In the genomic region with DNA sequence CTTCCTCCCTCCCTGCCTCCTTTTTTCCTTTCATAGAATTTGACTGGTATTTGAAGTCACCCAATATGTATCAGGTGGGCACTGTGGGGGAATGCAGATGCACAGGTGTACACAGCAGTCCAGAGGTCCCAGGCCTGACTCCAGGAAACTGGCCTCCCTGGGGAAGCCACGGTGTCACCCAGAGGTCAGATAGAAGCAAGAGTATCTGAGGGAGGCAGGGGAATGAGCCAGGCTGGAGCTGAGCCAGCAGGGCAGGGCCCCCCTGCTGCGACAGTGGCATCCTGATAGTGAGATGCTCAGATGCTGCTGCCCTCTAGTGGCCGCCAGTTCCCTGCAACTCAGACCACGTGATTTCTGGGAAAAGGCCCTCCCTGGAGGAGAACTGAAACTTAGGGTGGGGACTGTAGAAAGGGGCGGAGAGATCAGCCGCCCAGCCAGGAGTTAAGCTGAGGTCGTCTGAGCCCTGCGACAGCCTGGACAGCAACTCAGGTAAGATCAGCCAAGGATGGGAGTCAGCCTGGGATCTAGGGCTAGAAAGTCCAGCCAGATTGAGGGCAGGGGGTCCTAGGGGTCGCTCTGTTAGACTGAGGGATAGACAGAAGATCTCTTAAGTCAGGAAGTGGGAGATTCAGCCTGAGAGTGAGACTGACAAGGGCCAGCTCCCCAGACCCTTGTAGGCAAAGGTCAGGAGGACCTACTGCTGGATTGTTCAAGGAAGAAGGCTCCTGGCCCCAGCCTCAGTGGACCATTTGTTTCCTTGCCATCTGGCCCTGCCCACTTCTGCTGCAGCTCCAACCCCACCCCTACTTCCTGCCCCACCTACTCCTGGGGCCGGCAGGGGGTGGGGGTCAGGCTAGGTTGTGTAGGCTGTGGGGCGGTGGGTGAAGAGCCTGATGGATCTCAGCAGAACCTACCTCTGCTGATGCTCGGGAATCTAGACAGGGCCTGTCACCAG, we compare ENCODE assay signal across 1 cellular context.
TF ChIP-seq lines count a peak whose summit lies in the region.

A gene with protein sequence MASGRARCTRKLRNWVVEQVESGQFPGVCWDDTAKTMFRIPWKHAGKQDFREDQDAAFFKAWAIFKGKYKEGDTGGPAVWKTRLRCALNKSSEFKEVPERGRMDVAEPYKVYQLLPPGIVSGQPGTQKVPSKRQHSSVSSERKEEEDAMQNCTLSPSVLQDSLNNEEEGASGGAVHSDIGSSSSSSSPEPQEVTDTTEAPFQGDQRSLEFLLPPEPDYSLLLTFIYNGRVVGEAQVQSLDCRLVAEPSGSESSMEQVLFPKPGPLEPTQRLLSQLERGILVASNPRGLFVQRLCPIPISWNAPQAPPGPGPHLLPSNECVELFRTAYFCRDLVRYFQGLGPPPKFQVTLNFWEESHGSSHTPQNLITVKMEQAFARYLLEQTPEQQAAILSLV (plus strand): TSS at position 416 of the 955 bp plus-strand sequence. CDS start 880 bp downstream, outside the sequence.

TF ChIP-seq in K562, 482 proteins besides CTCF, POLR2A, EP300 and RAD21 (continued from another document and continues in another):
- TF ChIP-seq ARID4B (CRISPR knock-in tag; IDR thresholded peaks at IDR 0.05) (0 out of 2 replicates have a peak, but pooled peaks have one; percentile 40), BHLHE40 (IDR thresholded peaks at IDR 0.05; ENCODE audit: low read length) (peak; percentile 79), CAMTA2 (CRISPR knock-in tag; conservative IDR thresholded peaks at IDR 0.05) (no peak), FOXA1 (IDR thresholded peaks at IDR 0.05; ENCODE audit: borderline replicate concordance) (no peak), OTX1 (CRISPR knock-in tag; IDR thresholded peaks at IDR 0.05) (0 out of 2 replicates have a peak, but pooled peaks have one; percentile 3), IFI16 (CRISPR knock-in tag; IDR thresholded peaks at IDR 0.05) (no peak), NR2C2 (CRISPR knock-in tag; IDR thresholded peaks at IDR 0.05) (no peak), NR2C2 (tag; IDR thresholded peaks at IDR 0.05) (peak; percentile 63), MYNN (IDR thresholded peaks at IDR 0.05) (peak; percentile 90), MYNN (CRISPR knock-in tag; IDR thresholded peaks at IDR 0.05) (no peak), KDM4B (IDR thresholded peaks at IDR 0.05; ENCODE audit: borderline replicate concordance in 2 of 2, low read depth in 1 of 2) (peak in 1 of 2 experiments; percentile 72; a peak in 1 of 4 replicates), ZNF146 (CRISPR knock-in tag; IDR thresholded peaks at IDR 0.05; ENCODE audit: unreplicated experiment) (no peak), ZNF764 (CRISPR knock-in tag; IDR thresholded peaks at IDR 0.05; ENCODE audit: low read depth) (no peak), RB1 (IDR thresholded peaks at IDR 0.05; ENCODE audit: low read depth) (peak; percentile 71; the same call in 1 of the 2 replicates), KLF1 (tag; IDR thresholded peaks at IDR 0.05) (no peak), SMAD1 (IDR thresholded peaks at IDR 0.05; ENCODE audit: low read depth, low read length, partially characterized antibody) (peak; percentile 67), ZBTB9 (CRISPR knock-in tag; IDR thresholded peaks at IDR 0.05) (no peak), NFIC (IDR thresholded peaks at IDR 0.05) (peak; percentile 98), PHF8 (IDR thresholded peaks at IDR 0.05; ENCODE audit: borderline replicate concordance, low read length) (peak; percentile 50; the same call in 1 of the 2 replicates), JUN (IDR thresholded peaks at IDR 0.05; ENCODE audit: borderline replicate concordance, low read depth, low read length) (peak; percentile 52; the same call in 1 of the 2 replicates), JUN (CRISPR knock-in tag; IDR thresholded peaks at IDR 0.05; ENCODE audit: borderline replicate concordance) (no peak), CTBP1 (IDR thresholded peaks at IDR 0.05; ENCODE audit: borderline replicate concordance) (peak; percentile 96), YY1 (IDR thresholded peaks at IDR 0.05; ENCODE audit: borderline replicate concordance in 1 of 3, control insufficient read depth in 1 of 3, extremely low read depth in 1 of 3, insufficient read depth in 3 of 3, insufficient read length in 1 of 3, insufficient replicate concordance in 2 of 3, low read depth in 1 of 3, low read length in 2 of 3) (peak in 1 of 3 experiments; percentile 25), POLR2AphosphoS5 (IDR thresholded peaks at IDR 0.05; ENCODE audit: control insufficient read depth, insufficient read depth, low read depth, low read length) (0 out of 2 replicates have a peak, but pooled peaks have one; percentile 21), ESRRA (IDR thresholded peaks at IDR 0.05; ENCODE audit: borderline replicate concordance, low read depth) (peak; percentile 67; the same call in 1 of the 2 replicates), NFXL1 (CRISPR knock-in tag; IDR thresholded peaks at IDR 0.05) (no peak), TOE1 (IDR thresholded peaks at IDR 0.05; ENCODE audit: borderline replicate concordance) (peak; percentile 97), TOE1 (CRISPR knock-in tag; IDR thresholded peaks at IDR 0.05; ENCODE audit: borderline replicate concordance, low read depth) (no peak), SUPT5H (IDR thresholded peaks at IDR 0.05) (peak; percentile 64), PHTF2 (CRISPR knock-in tag; IDR thresholded peaks at IDR 0.05) (no peak), ZNF699 (CRISPR knock-in tag; IDR thresholded peaks at IDR 0.05; ENCODE audit: insufficient replicate concordance) (no peak), TBL1XR1 (IDR thresholded peaks at IDR 0.05; ENCODE audit: low read length in 2 of 2) (peak in 1 of 2 experiments; percentile 26; a peak in 2 of 4 replicates), XRCC3 (IDR thresholded peaks at IDR 0.05) (no peak), CSDE1 (IDR thresholded peaks at IDR 0.05) (no peak), TBP (optimal IDR thresholded peaks at IDR 0.05; ENCODE audit: low read depth, low read length) (peak; percentile 36), RAD51 (IDR thresholded peaks at IDR 0.05; ENCODE audit: borderline replicate concordance, low read depth) (peak; percentile 95), ZBED1 (IDR thresholded peaks at IDR 0.05) (no peak), SMARCA5 (IDR thresholded peaks at IDR 0.05) (no peak), LEF1 (IDR thresholded peaks at IDR 0.05) (0 out of 2 replicates have a peak, but pooled peaks have one; percentile 16), MYC (IDR thresholded peaks at IDR 0.05; ENCODE audit: low read depth, low read length) (peak; percentile 89), MYC (CRISPR knock-in tag; IDR thresholded peaks at IDR 0.05; ENCODE audit: borderline replicate concordance, low read depth) (no peak)
- TF ChIP-seq, protein P1, sequence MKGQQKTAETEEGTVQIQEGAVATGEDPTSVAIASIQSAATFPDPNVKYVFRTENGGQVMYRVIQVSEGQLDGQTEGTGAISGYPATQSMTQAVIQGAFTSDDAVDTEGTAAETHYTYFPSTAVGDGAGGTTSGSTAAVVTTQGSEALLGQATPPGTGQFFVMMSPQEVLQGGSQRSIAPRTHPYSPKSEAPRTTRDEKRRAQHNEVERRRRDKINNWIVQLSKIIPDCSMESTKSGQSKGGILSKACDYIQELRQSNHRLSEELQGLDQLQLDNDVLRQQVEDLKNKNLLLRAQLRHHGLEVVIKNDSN (CRISPR knock-in tag; IDR thresholded peaks at IDR 0.05): peak; percentile 96
- TF ChIP-seq, protein P2, sequence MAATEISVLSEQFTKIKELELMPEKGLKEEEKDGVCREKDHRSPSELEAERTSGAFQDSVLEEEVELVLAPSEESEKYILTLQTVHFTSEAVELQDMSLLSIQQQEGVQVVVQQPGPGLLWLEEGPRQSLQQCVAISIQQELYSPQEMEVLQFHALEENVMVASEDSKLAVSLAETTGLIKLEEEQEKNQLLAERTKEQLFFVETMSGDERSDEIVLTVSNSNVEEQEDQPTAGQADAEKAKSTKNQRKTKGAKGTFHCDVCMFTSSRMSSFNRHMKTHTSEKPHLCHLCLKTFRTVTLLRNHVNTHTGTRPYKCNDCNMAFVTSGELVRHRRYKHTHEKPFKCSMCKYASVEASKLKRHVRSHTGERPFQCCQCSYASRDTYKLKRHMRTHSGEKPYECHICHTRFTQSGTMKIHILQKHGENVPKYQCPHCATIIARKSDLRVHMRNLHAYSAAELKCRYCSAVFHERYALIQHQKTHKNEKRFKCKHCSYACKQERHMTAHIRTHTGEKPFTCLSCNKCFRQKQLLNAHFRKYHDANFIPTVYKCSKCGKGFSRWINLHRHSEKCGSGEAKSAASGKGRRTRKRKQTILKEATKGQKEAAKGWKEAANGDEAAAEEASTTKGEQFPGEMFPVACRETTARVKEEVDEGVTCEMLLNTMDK (IDR thresholded peaks at IDR 0.05; ENCODE audit: borderline replicate concordance, insufficient read depth, low read depth, low read length, poor library complexity, severe bottlenecking): peak; percentile 32
- TF ChIP-seq, protein P3, sequence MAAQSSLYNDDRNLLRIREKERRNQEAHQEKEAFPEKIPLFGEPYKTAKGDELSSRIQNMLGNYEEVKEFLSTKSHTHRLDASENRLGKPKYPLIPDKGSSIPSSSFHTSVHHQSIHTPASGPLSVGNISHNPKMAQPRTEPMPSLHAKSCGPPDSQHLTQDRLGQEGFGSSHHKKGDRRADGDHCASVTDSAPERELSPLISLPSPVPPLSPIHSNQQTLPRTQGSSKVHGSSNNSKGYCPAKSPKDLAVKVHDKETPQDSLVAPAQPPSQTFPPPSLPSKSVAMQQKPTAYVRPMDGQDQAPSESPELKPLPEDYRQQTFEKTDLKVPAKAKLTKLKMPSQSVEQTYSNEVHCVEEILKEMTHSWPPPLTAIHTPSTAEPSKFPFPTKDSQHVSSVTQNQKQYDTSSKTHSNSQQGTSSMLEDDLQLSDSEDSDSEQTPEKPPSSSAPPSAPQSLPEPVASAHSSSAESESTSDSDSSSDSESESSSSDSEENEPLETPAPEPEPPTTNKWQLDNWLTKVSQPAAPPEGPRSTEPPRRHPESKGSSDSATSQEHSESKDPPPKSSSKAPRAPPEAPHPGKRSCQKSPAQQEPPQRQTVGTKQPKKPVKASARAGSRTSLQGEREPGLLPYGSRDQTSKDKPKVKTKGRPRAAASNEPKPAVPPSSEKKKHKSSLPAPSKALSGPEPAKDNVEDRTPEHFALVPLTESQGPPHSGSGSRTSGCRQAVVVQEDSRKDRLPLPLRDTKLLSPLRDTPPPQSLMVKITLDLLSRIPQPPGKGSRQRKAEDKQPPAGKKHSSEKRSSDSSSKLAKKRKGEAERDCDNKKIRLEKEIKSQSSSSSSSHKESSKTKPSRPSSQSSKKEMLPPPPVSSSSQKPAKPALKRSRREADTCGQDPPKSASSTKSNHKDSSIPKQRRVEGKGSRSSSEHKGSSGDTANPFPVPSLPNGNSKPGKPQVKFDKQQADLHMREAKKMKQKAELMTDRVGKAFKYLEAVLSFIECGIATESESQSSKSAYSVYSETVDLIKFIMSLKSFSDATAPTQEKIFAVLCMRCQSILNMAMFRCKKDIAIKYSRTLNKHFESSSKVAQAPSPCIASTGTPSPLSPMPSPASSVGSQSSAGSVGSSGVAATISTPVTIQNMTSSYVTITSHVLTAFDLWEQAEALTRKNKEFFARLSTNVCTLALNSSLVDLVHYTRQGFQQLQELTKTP (IDR thresholded peaks at IDR 0.05; ENCODE audit: low read depth in 1 of 2, partially characterized antibody in 2 of 2): peak in 1 of 2 experiments; percentile 22
- TF ChIP-seq, protein P4, sequence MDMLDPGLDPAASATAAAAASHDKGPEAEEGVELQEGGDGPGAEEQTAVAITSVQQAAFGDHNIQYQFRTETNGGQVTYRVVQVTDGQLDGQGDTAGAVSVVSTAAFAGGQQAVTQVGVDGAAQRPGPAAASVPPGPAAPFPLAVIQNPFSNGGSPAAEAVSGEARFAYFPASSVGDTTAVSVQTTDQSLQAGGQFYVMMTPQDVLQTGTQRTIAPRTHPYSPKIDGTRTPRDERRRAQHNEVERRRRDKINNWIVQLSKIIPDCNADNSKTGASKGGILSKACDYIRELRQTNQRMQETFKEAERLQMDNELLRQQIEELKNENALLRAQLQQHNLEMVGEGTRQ (CRISPR knock-in tag; IDR thresholded peaks at IDR 0.05): peak; percentile 94
